11 cellular contexts compared by ENCODE assay signal in genomic region chr12:123065666-123066457, GRCh38.
A peak's percentile ranks its signal among the peaks of the same experiment; 100 is the strongest.
DNase-seq lines count a peak whose midpoint lies in the region; ATAC-seq and TF ChIP-seq lines count a peak whose summit lies in the region.
"Had no signal": no experiment of that assay in that cellular context is flagged by ENCODE, and none has a peak within 500 bp of the region (broad histone marks: within the 10 kb centered on the region; RNA-seq: fewer than 3 reads in every experiment).

No MANE protein-coding gene starts in this region.

- intact Hi-C loops in right lobe of liver (cut with DNase I) (loop anchor here in 1 of 2 donors (10.0 kb wide), 1 partner anchor 79 kb away; no protein-coding TSS in a partner anchor), thyroid gland (cut with DNase I) (no loop called here)

- no peak overlapping the region for H3K4me3 Mint-ChIP-seq in activated T-cell treated with anti-CD3 and anti-CD28 coated beads, Interleukin-2, amount 50 U/mL, for 24 hours
- H3K4me3 Mint-ChIP-seq in activated naive CD8-positive, alpha-beta T cell, result no peak overlapping the region

- no peaks in the 10 kb centered on the region for H3K36me3 Mint-ChIP-seq in activated T-cell treated with anti-CD3 and anti-CD28 coated beads, Interleukin-2, amount 50 U/mL, for 24 hours (ENCODE audit: low read depth)
- no peaks in the 10 kb centered on the region for H3K36me3 Mint-ChIP-seq in activated naive CD8-positive, alpha-beta T cell

- H3K27ac Mint-ChIP-seq in activated T-cell treated with anti-CD3 and anti-CD28 coated beads, Interleukin-2, amount 50 U/mL, for 24 hours, result peak overlapping the region; percentile 45
- peak overlapping the region; percentile 77 for H3K27ac Mint-ChIP-seq in activated naive CD8-positive, alpha-beta T cell

- WGBS in right lobe of liver (ENCODE audit: insufficient coverage, low coverage, low lambda C conversion rate, missing lambda C conversion rate), result 88% methylated on average over 4 of the region's 9 CpGs
- WGBS in thyroid gland, 2 donors, result 87 to 91% methylated on average over 7 to 9 of the region's 9 CpGs

- H3K27me3 Mint-ChIP-seq in activated T-cell treated with anti-CD3 and anti-CD28 coated beads, Interleukin-2, amount 50 U/mL, for 24 hours, result no peaks in the 10 kb centered on the region
- no peaks in the 10 kb centered on the region for H3K27me3 Mint-ChIP-seq in activated naive CD8-positive, alpha-beta T cell

- H3K9me3 ChIP-seq in right lobe of liver, result no peaks in the 10 kb centered on the region
- H3K9me3 ChIP-seq in thoracic aorta, result no peaks in the 10 kb centered on the region
- H3K9me3 ChIP-seq in thyroid gland, result no peaks in the 10 kb centered on the region

- ATAC-seq in right lobe of liver (no peak), thoracic aorta (ENCODE audit: insufficient number of reproducible peaks, low FRiP score, low read depth) (no peak), foreskin keratinocyte (no peak)
- ATAC-seq: HCT116 had no signal

- DNase-seq in activated T-cell treated with anti-CD3 and anti-CD28 coated beads, Interleukin-2, amount 50 U/mL, for 24 hours, result no peak
- DNase-seq in activated T-cell treated with anti-CD3 and anti-CD28 coated beads for 4 hours (no peak), right lobe of liver (no peak), thoracic aorta (ENCODE audit: low spot score) (no peak), foreskin keratinocyte (no peak), DMS114 treated with DMSO at 0.1 percent for 48 hours (lab: John Stamatoyannopoulos, UW; ENCODE audit: unreplicated experiment) (no peak), thyroid gland (no peak)
- DNase-seq: EL, WERI-Rb-1 had no signal

- H3K27me3 ChIP-seq in right lobe of liver (no peaks in the 10 kb centered on the region), thoracic aorta (replicated peaks; ENCODE audit: insufficient read depth) (no peaks in the 10 kb centered on the region), foreskin keratinocyte (no peaks in the 10 kb centered on the region), thyroid gland (no peaks in the 10 kb centered on the region)

- peaks cover 9 to 83% (median 48%) of the 10 kb centered on the region in 4 donors for H3K4me1 ChIP-seq in right lobe of liver
- H3K4me1 ChIP-seq in thoracic aorta (ENCODE audit: control insufficient read depth in 1 of 2, low read depth in 2 of 2), result peaks cover 37 to 81% of the 10 kb centered on the region in 2 donors
- peaks cover 15% of the 10 kb centered on the region for H3K4me1 ChIP-seq in foreskin keratinocyte
- peaks cover 20 to 42% of the 10 kb centered on the region in 2 donors for H3K4me1 ChIP-seq in thyroid gland

- H3K4me3 ChIP-seq in right lobe of liver (no peak overlapping the region), thoracic aorta (no peak overlapping the region), thyroid gland (replicated peaks in 1 of 3) (no peak overlapping the region)

- no peaks in the 10 kb centered on the region for H3K36me3 ChIP-seq in right lobe of liver
- no peaks in the 10 kb centered on the region for H3K36me3 ChIP-seq in thoracic aorta
- H3K36me3 ChIP-seq in thyroid gland, result no peaks in the 10 kb centered on the region
- H3K36me3 ChIP-seq: WERI-Rb-1 had no signal

- H3K9me3 Mint-ChIP-seq in activated T-cell treated with anti-CD3 and anti-CD28 coated beads, Interleukin-2, amount 50 U/mL, for 24 hours, result no peaks in the 10 kb centered on the region
- H3K9me3 Mint-ChIP-seq in activated naive CD8-positive, alpha-beta T cell (ENCODE audit: low read depth), result no peaks in the 10 kb centered on the region

- TF ChIP-seq CTCF in right lobe of liver (IDR thresholded peaks at IDR 0.05) (no peak), thoracic aorta (IDR thresholded peaks at IDR 0.05) (no peak), foreskin keratinocyte (conservative IDR thresholded peaks at IDR 0.05) (no peak), thyroid gland (IDR thresholded peaks at IDR 0.05) (no peak)

- peaks cover 59% of the 10 kb centered on the region for H3K4me1 Mint-ChIP-seq in activated T-cell treated with anti-CD3 and anti-CD28 coated beads, Interleukin-2, amount 50 U/mL, for 24 hours (ENCODE audit: low read depth)
- peaks cover 52% of the 10 kb centered on the region for H3K4me1 Mint-ChIP-seq in activated naive CD8-positive, alpha-beta T cell (ENCODE audit: low read depth)

- TF ChIP-seq POLR2A in right lobe of liver (IDR thresholded peaks at IDR 0.05), result no peak
- no peak for TF ChIP-seq POLR2A in thyroid gland (IDR thresholded peaks at IDR 0.05)

- peak overlapping the region in 2 of 3 donors; percentile 10 to 78 for H3K27ac ChIP-seq in right lobe of liver
- peak overlapping the region; percentile 88 to 92 for H3K27ac ChIP-seq in thoracic aorta
- no peak overlapping the region for H3K27ac ChIP-seq in foreskin keratinocyte
- H3K27ac ChIP-seq in thyroid gland, result no peak overlapping the region
- H3K27ac ChIP-seq: WERI-Rb-1 had no signal

Comparison
In these comparisons a context has a peak if more than half of its experiments do, and no peak if none do; other contexts are left out.
1. H3K27ac ChIP-seq: peak in right lobe of liver (2 of 3) and thoracic aorta (2 of 2); none in foreskin keratinocyte (single experiment) and thyroid gland (0 of 3).